ENCODE assay signal across 11 cellular contexts in the genomic region with DNA sequence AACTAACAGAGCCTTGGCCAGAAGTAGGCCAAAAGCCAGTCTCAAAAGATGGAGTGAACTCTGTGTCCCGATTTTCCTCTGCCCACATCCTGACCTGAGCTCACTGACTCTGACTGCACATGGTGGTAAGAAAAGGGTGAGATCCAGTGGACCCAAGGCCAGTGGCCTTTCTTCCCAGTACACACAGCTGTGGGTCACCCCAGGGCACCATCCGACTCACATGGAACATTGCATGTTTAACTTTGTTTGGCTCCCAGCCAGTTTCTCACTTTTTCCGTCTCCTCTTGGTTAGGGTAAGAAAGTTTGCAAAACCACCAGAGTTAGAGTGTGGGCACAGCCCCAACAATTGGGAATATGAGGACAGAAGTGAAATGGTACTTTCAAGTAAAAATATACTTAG.
DNase-seq lines count a peak whose midpoint lies in the region; ATAC-seq and TF ChIP-seq lines count a peak whose summit lies in the region.
"Had no signal": no experiment of that assay in that cellular context is flagged by ENCODE, and none has a peak within 500 bp of the region (broad histone marks: within the 10 kb centered on the region; RNA-seq: fewer than 3 reads in every experiment).

No MANE protein-coding gene starts in this region.

- H3K9me2 ChIP-seq in GM23338 (ENCODE audit: insufficient read depth) = no peaks in the 10 kb centered on the region

- TF ChIP-seq CTCF in endodermal cell (conservative IDR thresholded peaks at IDR 0.05) (no peak), uterus (IDR thresholded peaks at IDR 0.05) (no peak), GM23338 (conservative IDR thresholded peaks at IDR 0.05; ENCODE audit: low read depth in 2 of 2) (no peak)

- H3K27me3 ChIP-seq in endodermal cell (ENCODE audit: control insufficient read depth, insufficient read depth, low read length, poor library complexity, severe bottlenecking) (no peaks in the 10 kb centered on the region), uterus (no peaks in the 10 kb centered on the region), GM23338 (ENCODE audit: insufficient read depth) (no peaks in the 10 kb centered on the region)
- H3K27me3 ChIP-seq: neural progenitor cell had no signal

- H3K27me3 Mint-ChIP-seq in endodermal cell (ENCODE audit: insufficient read depth) = no peaks in the 10 kb centered on the region
- H3K27me3 Mint-ChIP-seq in GM23338 (ENCODE audit: insufficient read depth, low read depth, poor library complexity) = peaks cover 2% of the 10 kb centered on the region

- WGBS in endodermal cell (ENCODE audit: insufficient coverage in 1 of 2, insufficient read length in 1 of 2), 2 experiments = 97% methylated on average over 3 of the region's 3 CpGs; no CpG with 5 or more reads in 1 of the 2 experiments
- WGBS in mesodermal cell (ENCODE audit: insufficient coverage in 2 of 2), 2 experiments = 84 to 100% methylated on average over 1 to 2 of the region's 3 CpGs

- H3K79me2 ChIP-seq in GM23338 (replicated peaks; ENCODE audit: insufficient read depth) = peaks cover 7% of the 10 kb centered on the region; the same call in 1 of the 2 replicates

- no peaks in the 10 kb centered on the region for H4K20me1 ChIP-seq in GM23338 (replicated peaks; ENCODE audit: insufficient read depth)

- ATAC-seq in GM23338 = no peak; the same call in 2 of the 3 replicates

- no peaks in the 10 kb centered on the region for H3F3A ChIP-seq in GM23338 (replicated peaks; ENCODE audit: low read depth)

- intact Hi-C loops in uterus (cut with DNase I; ENCODE audit: low total_unique reads) = no loop called here

- H2AFZ ChIP-seq in GM23338 = no peak overlapping the region
- H2AFZ ChIP-seq: neural progenitor cell had no signal

- H3K4me1 Mint-ChIP-seq in endodermal cell (peaks cover 25% of the 10 kb centered on the region), GM23338 (peaks cover 31% of the 10 kb centered on the region)

- H3K4me3 ChIP-seq in endodermal cell (ENCODE audit: low read length) (no peak overlapping the region), mesodermal cell (ENCODE audit: extremely low read depth, insufficient read depth, low read length, poor library complexity, severe bottlenecking) (no peak overlapping the region), uterus (no peak overlapping the region), GM23338 (no peak overlapping the region)
- H3K4me3 ChIP-seq: neural progenitor cell had no signal

- H3K9me3 Mint-ChIP-seq in endodermal cell (no peaks in the 10 kb centered on the region), GM23338 (no peaks in the 10 kb centered on the region)
- H3K9me3 Mint-ChIP-seq: neural progenitor cell had no signal

- TF ChIP-seq POLR2A in uterus (IDR thresholded peaks at IDR 0.05) = no peak

- H3K9ac ChIP-seq in endodermal cell (ENCODE audit: extremely low read depth, low read length, poor library complexity, severe bottlenecking) = no peak overlapping the region
- H3K9ac ChIP-seq: neural progenitor cell had no signal

- H3K4me2 ChIP-seq in GM23338 = no peak overlapping the region
- H3K4me2 ChIP-seq: neural progenitor cell had no signal

- H3K27ac ChIP-seq in endodermal cell (ENCODE audit: low read depth, low read length) (no peak overlapping the region), mesodermal cell (ENCODE audit: low read depth, low read length, severe bottlenecking) (peak overlapping the region; percentile 75), uterus (peak overlapping the region; percentile 4 to 93), GM23338 (ENCODE audit: low read depth) (no peak overlapping the region)
- H3K27ac ChIP-seq: C4-2B, neural progenitor cell had no signal

- H3K4me1 ChIP-seq in endodermal cell (ENCODE audit: control insufficient read depth, insufficient read depth, low read length) (peaks cover 4% of the 10 kb centered on the region), mesodermal cell (ENCODE audit: control insufficient read depth, insufficient read depth, low read length, poor library complexity, severe bottlenecking) (peaks cover 49% of the 10 kb centered on the region), uterus (peaks cover 22 to 23% of the 10 kb centered on the region in 2 donors), GM23338 (ENCODE audit: insufficient read depth) (peaks cover 15% of the 10 kb centered on the region; the same call in 1 of the 2 replicates)

- H3K36me3 ChIP-seq in endodermal cell (ENCODE audit: control insufficient read depth, insufficient read depth, low read length) (no peaks in the 10 kb centered on the region), mesodermal cell (ENCODE audit: control insufficient read depth, insufficient read depth, low read length) (no peaks in the 10 kb centered on the region), uterus (no peaks in the 10 kb centered on the region), GM23338 (ENCODE audit: insufficient read depth) (no peaks in the 10 kb centered on the region)
- H3K36me3 ChIP-seq: neural progenitor cell had no signal

- peak in 2 of 3 donors; percentile 8 for DNase-seq in stimulated activated CD4-positive, alpha-beta T cell treated with anti-CD3 and anti-CD28 coated beads, Interleukin-12 subunit alpha, Interleukin-12 subunit beta, amount 100 ng/mL, for 48 hours (ENCODE audit: low read depth in 2 of 3, low spot score in 1 of 3)
- no peak for DNase-seq in stimulated activated CD4-positive, alpha-beta T cell treated with anti-CD3 and anti-CD28 coated beads, Interleukin-12 subunit alpha, Interleukin-12 subunit beta, amount 100 ng/mL, for 4 hours
- DNase-seq in endodermal cell (no peak), uterus (peak; percentile 39 to 66), GM19240 (ENCODE audit: insufficient read length, low spot score) (no peak), GM23338 (ENCODE audit: low spot score) (no peak), NCI-H2171 treated with DMSO at 0.1 percent for 48 hours (lab: John Stamatoyannopoulos, UW) (no peak)
- DNase-seq: cortex of kidney had no signal

- H3K9me3 ChIP-seq in endodermal cell (ENCODE audit: control insufficient read depth, low read length) (no peaks in the 10 kb centered on the region), mesodermal cell (ENCODE audit: control insufficient read depth, low read length) (no peaks in the 10 kb centered on the region), uterus (no peaks in the 10 kb centered on the region)

- H3K27ac Mint-ChIP-seq in endodermal cell = peak overlapping the region; percentile 5
- no peak overlapping the region for H3K27ac Mint-ChIP-seq in GM23338
- H3K27ac Mint-ChIP-seq: neural progenitor cell had no signal

- H3K36me3 Mint-ChIP-seq in endodermal cell (ENCODE audit: low read depth) = no peaks in the 10 kb centered on the region
- no peaks in the 10 kb centered on the region for H3K36me3 Mint-ChIP-seq in GM23338 (ENCODE audit: low read depth)

- no peak overlapping the region for H3K4me3 Mint-ChIP-seq in endodermal cell
- no peak overlapping the region for H3K4me3 Mint-ChIP-seq in GM23338
- H3K4me3 Mint-ChIP-seq: neural progenitor cell had no signal

TF ChIP-seq in GM23338, 12 proteins besides CTCF, POLR2A, EP300 and RAD21 (continues in another document):
- TF ChIP-seq JUNB (IDR thresholded peaks at IDR 0.05; ENCODE audit: unreplicated experiment) (no peak), EZH2 (IDR thresholded peaks at IDR 0.05; ENCODE audit: low read depth, unreplicated experiment) (no peak), STAT1 (IDR thresholded peaks at IDR 0.05; ENCODE audit: unreplicated experiment) (no peak), ZNF114 (CRISPR knock-in tag; IDR thresholded peaks at IDR 0.05) (no peak), ZNF331 (CRISPR knock-in tag; IDR thresholded peaks at IDR 0.05; ENCODE audit: low read depth) (no peak)

Comparison
In these comparisons a context has a peak if more than half of its experiments do, and no peak if none do; other contexts are left out.
1. DNase-seq: peak in stimulated activated CD4-positive, alpha-beta T cell treated with anti-CD3 and anti-CD28 coated beads, Interleukin-12 subunit alpha, Interleukin-12 subunit beta, amount 100 ng/mL, for 48 hours (2 of 3) and uterus (2 of 2); none in stimulated activated CD4-positive, alpha-beta T cell treated with anti-CD3 and anti-CD28 coated beads, Interleukin-12 subunit alpha, Interleukin-12 subunit beta, amount 100 ng/mL, for 4 hours (single experiment), endodermal cell (single experiment), GM19240 (single experiment), GM23338 (single experiment) and NCI-H2171 treated with DMSO at 0.1 percent for 48 hours (single experiment).
2. H3K27ac ChIP-seq: peak in mesodermal cell (single experiment) and uterus (2 of 2); none in endodermal cell (single experiment) and GM23338 (single experiment).